18 cellular contexts compared by ENCODE assay signal in genomic region chr11:33515347-33515746, GRCh38.
A peak's percentile ranks its signal among the peaks of the same experiment; 100 is the strongest.
DNase-seq lines count a peak whose midpoint lies in the region; ATAC-seq and TF ChIP-seq lines count a peak whose summit lies in the region.
"Had no signal": no experiment of that assay in that cellular context is flagged by ENCODE, and none has a peak within 500 bp of the region (broad histone marks: within the 10 kb centered on the region; RNA-seq: fewer than 3 reads in every experiment).

No MANE protein-coding gene starts in this region.

- no peak overlapping the region for H3K4me2 ChIP-seq in GM23338
- H3K4me2 ChIP-seq: PC-9 had no signal

- H2AFZ ChIP-seq in GM23338: no peak overlapping the region
- H2AFZ ChIP-seq: PC-9 had no signal

- H3K9me3 Mint-ChIP-seq in GM23338: no peaks in the 10 kb centered on the region
- H3K9me3 Mint-ChIP-seq: dendritic cell treated with granulocyte-macrophage colony-stimulating factor and Interleukin-4, amounts not matched to agents 40 ng/mL and 50 ng/mL, for 4 days; T-cell had no signal

- no peaks in the 10 kb centered on the region for H3K4me1 ChIP-seq in GM23338 (ENCODE audit: insufficient read depth)
- H3K4me1 ChIP-seq: left ventricle myocardium inferior had no signal

- no peak overlapping the region for H3K4me3 Mint-ChIP-seq in GM23338
- H3K4me3 Mint-ChIP-seq: CD14-positive monocyte; dendritic cell treated with granulocyte-macrophage colony-stimulating factor and Interleukin-4, amounts not matched to agents 40 ng/mL and 50 ng/mL, for 4 days; T-cell; WTC11 had no signal

- H3K4me3 ChIP-seq in AG10803 (ENCODE audit: low read length) (no peak overlapping the region), fibroblast of the aortic adventitia (ENCODE audit: low read depth, low read length) (no peak overlapping the region), GM23338 (no peak overlapping the region)
- H3K4me3 ChIP-seq: left ventricle myocardium inferior, PC-9, tibial nerve had no signal

- no peak for ATAC-seq in GM23338
- ATAC-seq: T-cell, WTC11 had no signal

- H3K27me3 Mint-ChIP-seq in GM23338 (ENCODE audit: insufficient read depth, low read depth, poor library complexity): no peaks in the 10 kb centered on the region

- H3K9me2 ChIP-seq in GM23338 (ENCODE audit: insufficient read depth): peaks cover 2% of the 10 kb centered on the region; the same call in 1 of the 2 replicates

- no peaks in the 10 kb centered on the region for H3K27me3 ChIP-seq in GM23338 (ENCODE audit: insufficient read depth)
- H3K27me3 ChIP-seq: tibial nerve had no signal

- H3K36me3 ChIP-seq in GM23338 (ENCODE audit: insufficient read depth): no peaks in the 10 kb centered on the region
- H3K36me3 ChIP-seq: left ventricle myocardium inferior, tibial nerve had no signal

- DNase-seq in AG10803 (ENCODE audit: low read depth): peak; percentile 83
- DNase-seq in GM03348 (ENCODE audit: low spot score): peak; percentile 74
- peak; percentile 22 for DNase-seq in M059J (ENCODE audit: low read depth)
- DNase-seq in fibroblast of the aortic adventitia (ENCODE audit: low read depth): peak; percentile 19
- no peak for DNase-seq in SW 1271 (lab: John Stamatoyannopoulos, UW)
- DNase-seq in GM23338 (ENCODE audit: low spot score): no peak
- DNase-seq in HK-2 (ENCODE audit: unreplicated experiment): no peak
- DNase-seq: activated T-cell treated with anti-CD3 and anti-CD28 coated beads, Interleukin-2, amount 50 U/mL, for 1 hour; EL; KG1; left ventricle myocardium inferior; NCI-H510A treated with DMSO at 0.1 percent for 48 hours; PC-9; T-cell had no signal

- H3K79me2 ChIP-seq in GM23338 (replicated peaks; ENCODE audit: insufficient read depth): no peaks in the 10 kb centered on the region

- H3K36me3 Mint-ChIP-seq in GM23338 (ENCODE audit: low read depth): no peaks in the 10 kb centered on the region
- H3K36me3 Mint-ChIP-seq: CD14-positive monocyte, T-cell, WTC11 had no signal

- H3K27ac Mint-ChIP-seq in GM23338: no peak overlapping the region
- H3K27ac Mint-ChIP-seq: CD14-positive monocyte; dendritic cell treated with granulocyte-macrophage colony-stimulating factor and Interleukin-4, amounts not matched to agents 40 ng/mL and 50 ng/mL, for 4 days; T-cell; WTC11 had no signal

- H4K20me1 ChIP-seq in GM23338 (replicated peaks; ENCODE audit: insufficient read depth): no peaks in the 10 kb centered on the region

- no peaks in the 10 kb centered on the region for H3F3A ChIP-seq in GM23338 (replicated peaks; ENCODE audit: low read depth)

- peaks cover 7% of the 10 kb centered on the region; the same call in 2 of the 3 replicates for H3K4me1 Mint-ChIP-seq in GM23338
- H3K4me1 Mint-ChIP-seq: CD14-positive monocyte, T-cell had no signal

- TF ChIP-seq CTCF in AG10803 (conservative IDR thresholded peaks at IDR 0.05; ENCODE audit: low read length) (no peak), fibroblast of the aortic adventitia (IDR thresholded peaks at IDR 0.05; ENCODE audit: insufficient read depth, low read length) (no peak), GM23338 (conservative IDR thresholded peaks at IDR 0.05; ENCODE audit: low read depth in 2 of 2) (no peak)

- no peak overlapping the region for H3K27ac ChIP-seq in GM23338 (ENCODE audit: low read depth)
- H3K27ac ChIP-seq: left ventricle myocardium inferior, PC-9, tibial nerve had no signal

TF ChIP-seq in GM23338, 12 proteins besides CTCF, POLR2A, EP300 and RAD21 (continues in another document):
- TF ChIP-seq EZH2 (IDR thresholded peaks at IDR 0.05; ENCODE audit: low read depth, unreplicated experiment) (no peak), ZNF114 (CRISPR knock-in tag; IDR thresholded peaks at IDR 0.05) (no peak), REST (IDR thresholded peaks at IDR 0.05; ENCODE audit: unreplicated experiment) (no peak), ZNF331 (CRISPR knock-in tag; IDR thresholded peaks at IDR 0.05; ENCODE audit: low read depth) (no peak), STAT1 (IDR thresholded peaks at IDR 0.05; ENCODE audit: unreplicated experiment) (no peak), ZNF462 (CRISPR knock-in tag; IDR thresholded peaks at IDR 0.05) (no peak)

Comparison
In these comparisons a context has a peak if more than half of its experiments do, and no peak if none do; other contexts are left out.
1. DNase-seq: peak in AG10803 (single experiment), GM03348 (single experiment), M059J (single experiment) and fibroblast of the aortic adventitia (single experiment); none in SW 1271 (0 of 2), GM23338 (single experiment) and HK-2 (single experiment).